Comparison of ENCODE assay signal across 23 cellular contexts in genomic region chrX:40483502-40483901, GRCh38.
"Had no signal": no experiment of that assay in that cellular context is flagged by ENCODE, and none has a peak within 500 bp of the region (broad histone marks: within the 10 kb centered on the region; RNA-seq: fewer than 3 reads in every experiment).

No MANE protein-coding gene starts in this region.

- H3K4me1 Mint-ChIP-seq: naive B cell, nephron had no signal

- H3K36me3 Mint-ChIP-seq: type B pancreatic cell had no signal

- H3K4me3 Mint-ChIP-seq: naive B cell, nephron, type B pancreatic cell had no signal

- H3K27ac ChIP-seq: dorsolateral prefrontal cortex, heart left ventricle, pancreas, suprapubic skin had no signal

- H3K4me1 ChIP-seq: heart left ventricle, pancreas, suprapubic skin, thyroid gland had no signal

- DNase-seq: dorsolateral prefrontal cortex; effector memory CD4-positive, alpha-beta T cell; heart left ventricle; hippocampal formation; left colon; left ventricle myocardium superior; mesendoderm; naive B cell; occipital lobe; pancreas; right cardiac atrium; small intestine; stimulated activated CD4-positive, alpha-beta T cell treated with anti-CD3 and anti-CD28 coated beads, Interleukin-12 subunit alpha, Interleukin-12 subunit beta, amount 100 ng/mL, for 4 hours; stimulated activated naive CD4-positive, alpha-beta T cell; thyroid gland had no signal

- H3K27me3 ChIP-seq: suprapubic skin, thyroid gland had no signal

- H3K27me3 Mint-ChIP-seq: progenitor cell of endocrine pancreas, type B pancreatic cell had no signal

- H3K36me3 ChIP-seq: heart left ventricle, pancreas, suprapubic skin, thyroid gland had no signal

- H3K4me3 ChIP-seq: dorsolateral prefrontal cortex, heart left ventricle, pancreas, suprapubic skin, thyroid gland had no signal

- H3K27ac Mint-ChIP-seq: nephron, progenitor cell of endocrine pancreas, type B pancreatic cell had no signal

- FAIRE-seq: endometrium, frontal cortex, pancreas, small intestine, urothelium cell line had no signal

- ATAC-seq: esophagus mucosa, heart left ventricle, left colon, left ventricle myocardium superior, pancreas, right cardiac atrium had no signal

- H3K9me3 ChIP-seq: pancreas, suprapubic skin, thyroid gland had no signal
